ENCODE assay signal across 8 cellular contexts in genomic region chr14:29536886-29537511, GRCh38.
A peak's percentile ranks its signal among the peaks of the same experiment; 100 is the strongest.
DNase-seq lines count a peak whose midpoint lies in the region; ATAC-seq, FAIRE-seq and TF ChIP-seq lines count a peak whose summit lies in the region.

No MANE protein-coding gene starts in this region.

- DNase-seq in NCI-H2196 (lab: John Stamatoyannopoulos, UW; ENCODE audit: unreplicated experiment): peak; percentile 36
- no peak for DNase-seq in NCI-H2196 treated with DMSO at 0.1 percent for 48 hours (lab: John Stamatoyannopoulos, UW; ENCODE audit: unreplicated experiment)
- DNase-seq in NCI-H2171 treated with DMSO at 0.1 percent for 48 hours (lab: John Stamatoyannopoulos, UW): peak; percentile 79
- DNase-seq in endothelial cell of umbilical vein (ENCODE audit: low read depth, low spot score): peak; percentile 33
- peak; percentile 33 for DNase-seq in retina
- DNase-seq in activated effector memory CD4-positive, alpha-beta T cell treated with Interleukin-2 at 50 U/mL for 16 hours: no peak

- BruUV-seq in endothelial cell of umbilical vein (replicated peaks; lab: Mats Ljungman, UMichigan): no TSS peak

- CTCF ChIA-PET in endothelial cell of umbilical vein (lab: Charles Lee): interaction anchor here (0.6 to 4.3 kb wide), 14 partner anchors 9 to 789 kb away, joined by 3 to 97 read pairs (median 5); no protein-coding TSS in a partner anchor

- H4K20me1 ChIP-seq in endothelial cell of umbilical vein (replicated peaks; ENCODE audit: control insufficient read depth, extremely low read depth, insufficient read depth, low read length): no peaks in the 10 kb centered on the region

- no peaks in the 10 kb centered on the region for H3K79me2 ChIP-seq in endothelial cell of umbilical vein (ENCODE audit: control insufficient read depth, insufficient read depth, low read length)

- H2AFZ ChIP-seq in endothelial cell of umbilical vein (ENCODE audit: low read depth, low read length): no peak overlapping the region

- H3K36me3 ChIP-seq in endothelial cell of umbilical vein (ENCODE audit: control insufficient read depth in 2 of 2, extremely low read depth in 1 of 2, insufficient read depth in 2 of 2, low read length in 2 of 2): no peaks in the 10 kb centered on the region

- POLR2A ChIA-PET in endothelial cell of umbilical vein (lab: Charles Lee): no interaction called here

- no peak overlapping the region for H3K4me3 ChIP-seq in endothelial cell of umbilical vein (replicated peaks in 1 of 3; ENCODE audit: insufficient read depth in 1 of 3, low read depth in 1 of 3, low read length in 3 of 3)

- intact Hi-C loops in endothelial cell of umbilical vein (cut with micrococcal nuclease): loop anchor here (1.0 to 5.0 kb wide), 3 partner anchors 520 to 783 kb away; no protein-coding TSS in a partner anchor

- no peak for FAIRE-seq in endothelial cell of umbilical vein (lab: Jason Lieb, UNC)

- no peaks in the 10 kb centered on the region for H3K9me3 ChIP-seq in endothelial cell of umbilical vein (replicated peaks; ENCODE audit: control insufficient read depth, insufficient read depth, low read length)

- no peak overlapping the region for H3K27ac ChIP-seq in endothelial cell of umbilical vein (ENCODE audit: insufficient read depth, low read depth, low read length)

- H3K27me3 ChIP-seq in endothelial cell of umbilical vein (ENCODE audit: control insufficient read depth in 2 of 2, insufficient read depth in 2 of 2, low read length in 2 of 2): peaks cover 4 to 23% of the 10 kb centered on the region in 2 experiments

- no peak for TF ChIP-seq POLR2A in endothelial cell of umbilical vein (IDR thresholded peaks at IDR 0.05; ENCODE audit: low read depth, low read length)

- H3K9me1 ChIP-seq in endothelial cell of umbilical vein (replicated peaks; ENCODE audit: control insufficient read depth, extremely low read depth, insufficient read depth, low read length): no peaks in the 10 kb centered on the region

- peak; percentile 4 to 8 for TF ChIP-seq CTCF in endothelial cell of umbilical vein (IDR thresholded peaks at IDR 0.05; ENCODE audit: extremely low read depth in 1 of 2, insufficient read depth in 1 of 2, low read depth in 1 of 2, low read length in 2 of 2)

- dilution Hi-C loops in endothelial cell of umbilical vein (cut with MboI; ENCODE audit: extremely low pct_ligation_motif_present, low sequenced_read_pairs): no loop called here

- H3K4me2 ChIP-seq in endothelial cell of umbilical vein (ENCODE audit: insufficient read depth, low read length): no peak overlapping the region

- no peak overlapping the region for H3K9ac ChIP-seq in endothelial cell of umbilical vein (replicated peaks; ENCODE audit: extremely low read depth, insufficient read depth, low read length)

- ATAC-seq in GM21360 (IDR thresholded peaks at IDR 0.05; ENCODE audit: unreplicated experiment) (no peak), GM21529 (IDR thresholded peaks at IDR 0.05; ENCODE audit: unreplicated experiment) (no peak)

- H3K4me1 ChIP-seq in endothelial cell of umbilical vein (ENCODE audit: control insufficient read depth, extremely low read depth, insufficient read depth, low read length): no peaks in the 10 kb centered on the region

TF ChIP-seq in endothelial cell of umbilical vein, 7 proteins besides CTCF, POLR2A, EP300 and RAD21:
- TF ChIP-seq JUN (IDR thresholded peaks at IDR 0.05; ENCODE audit: borderline replicate concordance, insufficient read depth, insufficient read length, low read depth): no peak

Comparison
In these comparisons a context has a peak if more than half of its experiments do, and no peak if none do; other contexts are left out.
1. DNase-seq: peak in NCI-H2196 (single experiment), NCI-H2171 treated with DMSO at 0.1 percent for 48 hours (single experiment), endothelial cell of umbilical vein (single experiment) and retina (single experiment); none in NCI-H2196 treated with DMSO at 0.1 percent for 48 hours (single experiment) and activated effector memory CD4-positive, alpha-beta T cell treated with Interleukin-2 at 50 U/mL for 16 hours (single experiment).